Comparison of ENCODE assay signal across 8 cellular contexts in the genomic region with DNA sequence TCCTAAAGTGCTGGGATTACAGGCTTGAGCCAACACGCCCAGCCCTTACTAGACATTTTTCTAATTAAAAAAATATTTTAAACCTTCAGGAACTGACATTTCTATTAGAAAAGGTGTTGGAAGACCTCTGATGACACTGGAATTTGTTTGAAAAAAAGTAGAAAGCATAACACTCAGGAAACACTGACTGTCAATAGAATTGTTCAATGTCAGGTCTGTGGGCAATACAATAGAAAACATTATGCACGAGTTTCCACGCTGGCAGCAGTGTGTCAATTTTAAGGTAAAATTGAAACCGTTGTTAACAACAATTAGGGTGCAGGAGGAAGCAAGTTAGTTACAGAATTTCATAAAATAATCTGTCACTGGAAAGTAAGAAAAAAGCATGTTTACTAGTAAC.
"Had no signal": no experiment of that assay in that cellular context is flagged by ENCODE, and none has a peak within 500 bp of the region (broad histone marks: within the 10 kb centered on the region; RNA-seq: fewer than 3 reads in every experiment).

No MANE protein-coding gene starts in this region.

- DNase-seq: GM23248, GOT3, H7, H9, HCEC 1CT, HFFc6 had no signal

- ATAC-seq: GM23338, HCT116 had no signal
